8 cellular contexts compared by ENCODE assay signal in genomic region chr16:78770353-78771091, GRCh38.
DNase-seq lines count a peak whose midpoint lies in the region; ATAC-seq, FAIRE-seq and TF ChIP-seq lines count a peak whose summit lies in the region.

No MANE protein-coding gene starts in this region.

- H3K9me3 Mint-ChIP-seq in activated naive CD8-positive, alpha-beta T cell (ENCODE audit: low read depth) = no peaks in the 10 kb centered on the region

- no peak overlapping the region for H3K4me3 Mint-ChIP-seq in activated naive CD8-positive, alpha-beta T cell

- no peak for FAIRE-seq in A549 (lab: Jason Lieb, UNC)

- TF ChIP-seq POLR2A in A549 (IDR thresholded peaks at IDR 0.05; ENCODE audit: low read length) = no peak

- H3K36me3 ChIP-seq in SU-DHL-6 (ENCODE audit: low read length) = no peaks in the 10 kb centered on the region

- TF ChIP-seq CTCF in A549 (IDR thresholded peaks at IDR 0.05) (peak; percentile 37; the same call in 2 of the 3 replicates), SU-DHL-6 (IDR thresholded peaks at IDR 0.05; ENCODE audit: insufficient read depth, low read length, poor library complexity, severe bottlenecking) (peak; percentile 72)

- no peak overlapping the region for H3K27ac ChIP-seq in A549
- no peak overlapping the region for H3K27ac ChIP-seq in SU-DHL-6 (ENCODE audit: low read depth, low read length)

- H3K9ac ChIP-seq in SU-DHL-6 (ENCODE audit: low read length) = no peak overlapping the region

- peak; percentile 19 to 49 for DNase-seq in A549 (ENCODE audit: low read depth in 1 of 2, low spot score in 1 of 2)
- DNase-seq in HT-29 (ENCODE audit: low spot score) = peak; percentile 22
- DNase-seq in hepatic stellate cell (ENCODE audit: low spot score) = peak; percentile 24
- DNase-seq in stimulated activated CD4-positive, alpha-beta T cell treated with anti-CD3 and anti-CD28 coated beads, Interleukin-12 subunit alpha, Interleukin-12 subunit beta, amount 100 ng/mL, for 4 hours = peak; percentile 75

- no peaks in the 10 kb centered on the region for H3K4me1 ChIP-seq in A549

- POLR2A ChIA-PET in A549 (lab: Yijun Ruan, JAX) = no interaction called here

- no peaks in the 10 kb centered on the region for H3K27me3 ChIP-seq in SU-DHL-6 (ENCODE audit: low read length)

- ATAC-seq in A549 (peak; percentile 34 to 88; a peak in 3 of 6 replicates), GM18907 (IDR thresholded peaks at IDR 0.05; ENCODE audit: unreplicated experiment) (peak; percentile 79), HG03280 (IDR thresholded peaks at IDR 0.05; ENCODE audit: unreplicated experiment) (no peak)

- no peaks in the 10 kb centered on the region for H3K27me3 Mint-ChIP-seq in activated naive CD8-positive, alpha-beta T cell

- CTCF ChIA-PET in A549 (lab: Yijun Ruan, JAX) = interaction anchor here (1.1 to 2.3 kb wide), 2 partner anchors 9 to 47 kb away, joined by 5 to 13 read pairs; no protein-coding TSS in a partner anchor

- no peaks in the 10 kb centered on the region for H3K9me3 ChIP-seq in A549
- no peaks in the 10 kb centered on the region for H3K9me3 ChIP-seq in SU-DHL-6 (ENCODE audit: insufficient read depth, low read length)

- H3K4me1 Mint-ChIP-seq in activated naive CD8-positive, alpha-beta T cell (ENCODE audit: low read depth) = peaks cover 8% of the 10 kb centered on the region

- 0 out of 3 replicates have a peak overlapping the region, but pooled peaks have one; percentile 21 for H3K4me2 ChIP-seq in A549
- no peak overlapping the region for H3K4me2 ChIP-seq in SU-DHL-6 (ENCODE audit: low read depth, low read length, poor library complexity, severe bottlenecking)

- TF ChIP-seq RAD21 in A549 (conservative IDR thresholded peaks at IDR 0.05 in 1 of 2, IDR thresholded peaks at IDR 0.05 in 1 of 2) = peak; percentile 25 to 32; a peak in 2 of 5 replicates

- no peak for TF ChIP-seq EP300 in A549 (IDR thresholded peaks at IDR 0.05)

- 34% methylated on average over 12 of the region's 23 CpGs for WGBS in A549 (ENCODE audit: missing lambda C conversion rate)

- H3K79me2 ChIP-seq in SU-DHL-6 (ENCODE audit: insufficient read depth, low read length) = no peaks in the 10 kb centered on the region

- no peaks in the 10 kb centered on the region for H3K36me3 Mint-ChIP-seq in activated naive CD8-positive, alpha-beta T cell

- no peaks in the 10 kb centered on the region for H4K20me1 ChIP-seq in SU-DHL-6 (ENCODE audit: low read depth, low read length)

- H2AFZ ChIP-seq in SU-DHL-6 (ENCODE audit: low read depth, low read length, severe bottlenecking) = no peak overlapping the region

- H3K27ac Mint-ChIP-seq in activated naive CD8-positive, alpha-beta T cell = peak overlapping the region; percentile 43

- no peak overlapping the region for H3K4me3 ChIP-seq in A549
- no peak overlapping the region for H3K4me3 ChIP-seq in SU-DHL-6 (ENCODE audit: insufficient read depth, low read length, poor library complexity, severe bottlenecking)

- no peaks in the 10 kb centered on the region for H3K9me2 ChIP-seq in SU-DHL-6 (replicated peaks; ENCODE audit: insufficient read depth, low read length)

- H3F3A ChIP-seq in SU-DHL-6 (ENCODE audit: insufficient read depth) = no peaks in the 10 kb centered on the region

TF ChIP-seq in A549, 52 proteins besides CTCF, POLR2A, EP300 and RAD21:
- TF ChIP-seq SMC3 (IDR thresholded peaks at IDR 0.05) (0 out of 3 replicates have a peak, but pooled peaks have one; percentile 14), JUNB (IDR thresholded peaks at IDR 0.05) (no peak)

Comparison
In these comparisons a context has a peak if more than half of its experiments do, and no peak if none do; other contexts are left out.
1. DNase-seq: peak in every context shown above with its lines; median percentile 75 in stimulated activated CD4-positive, alpha-beta T cell treated with anti-CD3 and anti-CD28 coated beads, Interleukin-12 subunit alpha, Interleukin-12 subunit beta, amount 100 ng/mL, for 4 hours; 34 in A549; 24 in hepatic stellate cell; 22 in HT-29.